Comparison of ENCODE assay signal across 27 cellular contexts in the genomic region with DNA sequence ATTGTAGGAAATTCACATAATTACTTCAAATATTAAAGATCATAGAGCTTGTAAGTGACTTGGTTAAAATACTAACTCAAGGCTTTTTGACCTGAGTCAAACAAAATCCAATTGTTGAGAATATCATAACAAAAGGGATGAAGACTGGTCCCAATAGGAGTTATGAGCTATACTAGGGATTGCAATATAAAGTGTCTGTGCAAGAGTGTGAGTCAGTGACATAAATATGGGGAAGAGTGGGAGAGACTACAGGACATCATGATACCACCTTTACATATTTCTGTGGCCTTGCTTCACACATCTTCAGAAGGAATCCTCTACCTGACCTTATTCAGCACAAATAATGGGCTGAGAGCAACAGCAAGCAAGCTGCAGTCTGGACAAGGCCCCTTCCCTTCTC.
DNase-seq lines count a peak whose midpoint lies in the region; ATAC-seq, FAIRE-seq and TF ChIP-seq lines count a peak whose summit lies in the region.
"Had no signal": no experiment of that assay in that cellular context is flagged by ENCODE, and none has a peak within 500 bp of the region (broad histone marks: within the 10 kb centered on the region; RNA-seq: fewer than 3 reads in every experiment).

No MANE protein-coding gene starts in this region.

- no peak for TF ChIP-seq RAD21 in H1 (IDR thresholded peaks at IDR 0.05 in 1 of 2, conservative IDR thresholded peaks at IDR 0.05 in 1 of 2; ENCODE audit: low read depth in 2 of 2, low read length in 2 of 2)

- H4K91ac ChIP-seq in H1 (replicated peaks; ENCODE audit: insufficient read length, low read length): no peak overlapping the region

- H3K4me1 ChIP-seq in mammary epithelial cell (ENCODE audit: insufficient read depth, low read length) (peaks cover 11% of the 10 kb centered on the region), H1 (replicated peaks in 1 of 4; ENCODE audit: control insufficient read depth in 3 of 4, insufficient read depth in 4 of 4, low read length in 3 of 4) (peaks cover 1 to 17% (median 12%) of the 10 kb centered on the region in 4 experiments; a peak in 5 of 7 replicates), keratinocyte (ENCODE audit: control insufficient read depth, extremely low read depth, insufficient read depth, low read length) (peaks cover 5% of the 10 kb centered on the region)
- H3K4me1 ChIP-seq: adrenal gland, right atrium auricular region, stomach, transverse colon had no signal

- no peak overlapping the region for H4K8ac ChIP-seq in H1 (ENCODE audit: extremely low read depth, insufficient read depth, low read length)

- DNase-seq in mammary epithelial cell (peak; percentile 79), MCF 10A (ENCODE audit: unreplicated experiment) (no peak), H1 (ENCODE audit: low read depth in 1 of 2, low spot score in 2 of 2) (no peak), keratinocyte (ENCODE audit: low read depth, low spot score) (no peak), KBM-7 (no peak), immature natural killer cell (no peak), left colon (no peak)
- DNase-seq: activated CD4-positive, CD25-positive, alpha-beta regulatory T cell treated with anti-CD3 and anti-CD28 coated beads, Interleukin-2, amount 50 U/mL, for 72 hours; activated CD8-positive, alpha-beta T cell treated with anti-CD3 and anti-CD28 coated beads, Interleukin-2, amount 10 ng/mL, durations not matched to agents 7 days and 5 days; activated naive CD4-positive, alpha-beta T cell; activated T-cell treated with anti-CD3 and anti-CD28 coated beads, Interleukin-2, amount 50 U/mL, for 1 hour; adrenal gland; COR-L47; DMS79 treated with DMSO at 0.1 percent for 48 hours; naive B cell; NCI-H187; NCI-H226; NCI-H82; SHP77; stomach; transverse colon had no signal

- no peak overlapping the region for H3K56ac ChIP-seq in H1 (replicated peaks; ENCODE audit: insufficient read length, low read depth, low read length)

- H3K4me1 Mint-ChIP-seq in MCF 10A (ENCODE audit: insufficient read depth, unreplicated experiment): no peaks in the 10 kb centered on the region
- no peaks in the 10 kb centered on the region for H3K4me1 Mint-ChIP-seq in immature natural killer cell
- H3K4me1 Mint-ChIP-seq: B cell had no signal

- no peak overlapping the region for H2AK5ac ChIP-seq in H1 (ENCODE audit: low read depth, low read length)

- H3K9me1 ChIP-seq in keratinocyte (ENCODE audit: control insufficient read depth, extremely low read depth, insufficient read depth, low read length): no peaks in the 10 kb centered on the region

- FAIRE-seq in H1 (lab: Jason Lieb, UNC) (peak; percentile 58), keratinocyte (lab: Jason Lieb, UNC) (peak; percentile 55)
- FAIRE-seq: GM12878 had no signal

- no peak overlapping the region for H3K9ac ChIP-seq in mammary epithelial cell (ENCODE audit: insufficient read depth, low read length)
- no peak overlapping the region for H3K9ac ChIP-seq in H1 (replicated peaks in 1 of 4; ENCODE audit: extremely low read depth in 1 of 4, low read depth in 3 of 4, low read length in 3 of 4)
- no peak overlapping the region for H3K9ac ChIP-seq in keratinocyte (ENCODE audit: control insufficient read depth, extremely low read depth, insufficient read depth, low read length)

- H2AFZ ChIP-seq in mammary epithelial cell (ENCODE audit: low read depth, low read length): peak overlapping the region; percentile 10
- H2AFZ ChIP-seq in H1 (ENCODE audit: low read length): no peak overlapping the region
- no peak overlapping the region for H2AFZ ChIP-seq in keratinocyte (ENCODE audit: control insufficient read depth, low read length)

- no peaks in the 10 kb centered on the region for H3K79me2 ChIP-seq in mammary epithelial cell (ENCODE audit: insufficient read depth, low read length)
- H3K79me2 ChIP-seq in H1 (ENCODE audit: control insufficient read depth in 1 of 2, insufficient read depth in 2 of 2, low read length in 2 of 2): no peaks in the 10 kb centered on the region
- H3K79me2 ChIP-seq in keratinocyte (ENCODE audit: control insufficient read depth, insufficient read depth, low read length): no peaks in the 10 kb centered on the region

- ATAC-seq in GM19463 (IDR thresholded peaks at IDR 0.05; ENCODE audit: unreplicated experiment) (no peak), left colon (no peak)
- ATAC-seq: activated CD8-positive, alpha-beta T cell treated with anti-CD3 and anti-CD28 coated beads, Interleukin-2, amount 10 ng/mL, durations not matched to agents 7 days and 5 days; GM12878 had no signal

- TF ChIP-seq EP300 in H1 (IDR thresholded peaks at IDR 0.05; ENCODE audit: borderline replicate concordance in 1 of 2, low read depth in 2 of 2, low read length in 2 of 2): no peak

- H3K36me3 ChIP-seq in mammary epithelial cell (ENCODE audit: insufficient read depth, low read length) (no peaks in the 10 kb centered on the region), H1 (ENCODE audit: control insufficient read depth in 2 of 4, insufficient read depth in 4 of 4, low read length in 3 of 4) (no peaks in the 10 kb centered on the region), keratinocyte (ENCODE audit: control insufficient read depth in 2 of 2, extremely low read depth in 1 of 2, insufficient read depth in 2 of 2, low read length in 2 of 2) (no peaks in the 10 kb centered on the region)
- H3K36me3 ChIP-seq: adrenal gland, cardiac muscle cell, right atrium auricular region, stomach, transverse colon had no signal

- no TSS peak for BruUV-seq in mammary epithelial cell (replicated peaks; lab: Mats Ljungman, UMichigan)
- no TSS peak for BruUV-seq in MCF 10A (replicated peaks; lab: Mats Ljungman, UMichigan)

- H3K79me1 ChIP-seq in H1 (ENCODE audit: low read depth, low read length): no peaks in the 10 kb centered on the region

- H3K9me3 ChIP-seq in mammary epithelial cell (replicated peaks; ENCODE audit: insufficient read depth, low read length) (no peaks in the 10 kb centered on the region), H1 (ENCODE audit: insufficient read depth in 2 of 2, low read depth in 1 of 2, low read length in 1 of 2) (no peaks in the 10 kb centered on the region), keratinocyte (ENCODE audit: control insufficient read depth, low read depth, low read length) (no peaks in the 10 kb centered on the region)
- H3K9me3 ChIP-seq: adrenal gland, right atrium auricular region, stomach, transverse colon had no signal

- peak overlapping the region; percentile 40 for H2BK120ac ChIP-seq in H1 (replicated peaks; ENCODE audit: low read depth, low read length)

- no peaks in the 10 kb centered on the region for H3K27me3 Mint-ChIP-seq in MCF 10A (ENCODE audit: insufficient read depth, unreplicated experiment)
- peaks cover 0 to 6% (median 2%) of the 10 kb centered on the region in 3 donors for H3K27me3 Mint-ChIP-seq in immature natural killer cell (ENCODE audit: low read depth in 3 of 3)
- H3K27me3 Mint-ChIP-seq: dendritic cell treated with granulocyte-macrophage colony-stimulating factor and Interleukin-4, amounts not matched to agents 40 ng/mL and 50 ng/mL, for 4 days had no signal

- no peak overlapping the region for H3K4me3 ChIP-seq in mammary epithelial cell (replicated peaks in 1 of 3; ENCODE audit: insufficient read depth in 1 of 3, low read depth in 2 of 3, low read length in 3 of 3)
- H3K4me3 ChIP-seq in H1 (ENCODE audit: extremely low read depth in 1 of 4, insufficient read depth in 2 of 4, low read depth in 3 of 4, low read length in 4 of 4): no peak overlapping the region
- H3K4me3 ChIP-seq in keratinocyte (ENCODE audit: control insufficient read depth in 2 of 3, extremely low read depth in 1 of 3, insufficient read depth in 2 of 3, low read depth in 1 of 3, low read length in 3 of 3): no peak overlapping the region
- H3K4me3 ChIP-seq: adrenal gland, cardiac muscle cell, GM12878, right atrium auricular region, stomach, transverse colon had no signal

- H3K27me3 ChIP-seq in mammary epithelial cell (ENCODE audit: insufficient read depth, low read length): no peaks in the 10 kb centered on the region
- no peaks in the 10 kb centered on the region for H3K27me3 ChIP-seq in H1 (replicated peaks in 1 of 4; ENCODE audit: control insufficient read depth in 3 of 4, extremely low read depth in 1 of 4, insufficient read depth in 3 of 4, low read length in 3 of 4)
- no peaks in the 10 kb centered on the region for H3K27me3 ChIP-seq in keratinocyte (ENCODE audit: control insufficient read depth, extremely low read depth, insufficient read depth, low read length)
- H3K27me3 ChIP-seq: adrenal gland, cardiac muscle cell, right atrium auricular region, stomach, transverse colon had no signal

- no peak overlapping the region for H3K14ac ChIP-seq in H1 (ENCODE audit: insufficient read length)

- 0 out of 2 replicates have a peak overlapping the region, but pooled peaks have one; percentile 24 for H2BK15ac ChIP-seq in H1 (ENCODE audit: low read length)

- H3K23me2 ChIP-seq in H1 (ENCODE audit: low read depth, low read length): no peaks in the 10 kb centered on the region; the same call in 1 of the 2 replicates

- no peak overlapping the region for H3K4ac ChIP-seq in H1 (replicated peaks; ENCODE audit: insufficient read length, low read depth, low read length)

- H4K20me1 ChIP-seq in mammary epithelial cell (ENCODE audit: insufficient read depth, low read length) (no peaks in the 10 kb centered on the region), H1 (replicated peaks in 1 of 2; ENCODE audit: control insufficient read depth in 1 of 2, insufficient read depth in 2 of 2, low read length in 2 of 2) (no peaks in the 10 kb centered on the region), keratinocyte (ENCODE audit: control insufficient read depth, extremely low read depth, insufficient read depth, low read length) (no peaks in the 10 kb centered on the region)

- H4K5ac ChIP-seq in H1 (ENCODE audit: insufficient read length, low read depth, low read length): no peak overlapping the region

- in situ Hi-C loops in mammary epithelial cell (cut with MboI; ENCODE audit: low sequenced_read_pairs in 2 of 2) (no loop called here), KBM-7 (cut with MboI; ENCODE audit: low pct_unique_long_range_greater_than_20kb, low sequenced_read_pairs) (no loop called here)

- CTCF ChIA-PET in mammary epithelial cell (lab: Charles Lee; ENCODE audit: low non-redundant PET) (interaction anchor here (0.6 kb wide), 1 partner anchor 23 kb away, joined by 3 read pairs; no protein-coding TSS in a partner anchor), MCF 10A (lab: Yijun Ruan, JAX) (interaction anchor here (0.9 kb wide), 1 partner anchor 27 kb away, joined by 4 read pairs; no protein-coding TSS in a partner anchor), H1 (lab: Charles Lee; ENCODE audit: partially characterized antibody) (interaction anchor here (0.8 to 2.2 kb wide), 3 partner anchors 9 to 465 kb away, joined by 3 to 8 read pairs (median 5); no protein-coding TSS in a partner anchor)

- no peak for TF ChIP-seq POLR2A in H1 (IDR thresholded peaks at IDR 0.05; ENCODE audit: control extremely low read depth in 1 of 2, low read depth in 2 of 2, low read length in 2 of 2)

- H3K23ac ChIP-seq in H1 (ENCODE audit: insufficient read length): no peak overlapping the region

- H3K18ac ChIP-seq in H1 (ENCODE audit: extremely low read depth, low read length): no peak overlapping the region

- H3K9me3 Mint-ChIP-seq in MCF 10A (ENCODE audit: unreplicated experiment) (peaks cover 5% of the 10 kb centered on the region), immature natural killer cell (peaks cover 0 to 2% (median 0%) of the 10 kb centered on the region in 6 donors)
- H3K9me3 Mint-ChIP-seq: dendritic cell treated with granulocyte-macrophage colony-stimulating factor and Interleukin-4, amounts not matched to agents 40 ng/mL and 50 ng/mL, for 4 days had no signal

- H3K27ac ChIP-seq in mammary epithelial cell (ENCODE audit: insufficient read depth, low read depth, low read length): no peak overlapping the region
- H3K27ac ChIP-seq in H1 (ENCODE audit: low read depth, low read length): no peak overlapping the region
- H3K27ac ChIP-seq in keratinocyte (ENCODE audit: control insufficient read depth, insufficient read depth, low read length): no peak overlapping the region
- H3K27ac ChIP-seq: adrenal gland, cardiac muscle cell, right atrium auricular region, stomach, transverse colon had no signal

- intact Hi-C loops in mammary epithelial cell (cut with micrococcal nuclease): no loop called here
- intact Hi-C loops in MCF 10A (cut with micrococcal nuclease): no loop called here
- intact Hi-C loops in left colon (cut with DNase I, micrococcal nuclease): no loop called here

- POLR2A ChIA-PET in MCF 10A (lab: Yijun Ruan, JAX): no interaction called here
- POLR2A ChIA-PET in H1 (lab: Charles Lee; ENCODE audit: partially characterized antibody): no interaction called here

- TF ChIP-seq CTCF in mammary epithelial cell (conservative IDR thresholded peaks at IDR 0.05 in 1 of 2, IDR thresholded peaks at IDR 0.05 in 1 of 2; ENCODE audit: extremely low read depth in 1 of 2, insufficient read depth in 1 of 2, low read depth in 1 of 2, low read length in 2 of 2) (no peak), MCF 10A (IDR thresholded peaks at IDR 0.05; ENCODE audit: unreplicated experiment) (no peak), H1 (IDR thresholded peaks at IDR 0.05; ENCODE audit: control extremely low read depth in 1 of 3, insufficient read depth in 1 of 3, low read depth in 1 of 3, low read length in 3 of 3) (no peak), keratinocyte (optimal IDR thresholded peaks at IDR 0.05 in 1 of 3, IDR thresholded peaks at IDR 0.05 in 1 of 3, conservative IDR thresholded peaks at IDR 0.05 in 1 of 3; ENCODE audit: extremely low read depth in 1 of 3, insufficient read depth in 2 of 3, low read length in 3 of 3) (no peak)

- 0 out of 2 replicates have a peak overlapping the region, but pooled peaks have one; percentile 69 for H2BK12ac ChIP-seq in H1 (ENCODE audit: low read depth, low read length)

- H2BK20ac ChIP-seq in H1 (ENCODE audit: low read length): peak overlapping the region; percentile 89

- H3K27ac Mint-ChIP-seq in MCF 10A (ENCODE audit: low read depth, unreplicated experiment): no peak overlapping the region
- no peak overlapping the region for H3K27ac Mint-ChIP-seq in immature natural killer cell
- H3K27ac Mint-ChIP-seq: activated CD8-positive, alpha-beta T cell treated with anti-CD3 and anti-CD28 coated beads, Interleukin-2, amount 10 ng/mL, durations not matched to agents 7 days and 5 days; B cell; dendritic cell treated with granulocyte-macrophage colony-stimulating factor and Interleukin-4, amounts not matched to agents 40 ng/mL and 50 ng/mL, for 4 days had no signal

- no peak overlapping the region for H3K4me3 Mint-ChIP-seq in MCF 10A (ENCODE audit: unreplicated experiment)
- H3K4me3 Mint-ChIP-seq in immature natural killer cell: no peak overlapping the region
- H3K4me3 Mint-ChIP-seq: activated CD8-positive, alpha-beta T cell treated with anti-CD3 and anti-CD28 coated beads, Interleukin-2, amount 10 ng/mL, durations not matched to agents 7 days and 5 days; B cell; dendritic cell treated with granulocyte-macrophage colony-stimulating factor and Interleukin-4, amounts not matched to agents 40 ng/mL and 50 ng/mL, for 4 days; naive B cell had no signal

- no peak overlapping the region for H2BK5ac ChIP-seq in H1 (ENCODE audit: low read depth, low read length)

- H3K4me2 ChIP-seq in mammary epithelial cell (ENCODE audit: insufficient read depth, low read depth, low read length): peak overlapping the region; percentile 2
- 0 out of 4 replicates have a peak overlapping the region, but pooled peaks of 1 of the 2 experiments have one; percentile 57 for H3K4me2 ChIP-seq in H1 (ENCODE audit: insufficient read depth in 1 of 2, low read depth in 2 of 2, low read length in 2 of 2)
- H3K4me2 ChIP-seq in keratinocyte (ENCODE audit: control insufficient read depth, extremely low read depth, insufficient read depth, low read depth, low read length): no peak overlapping the region

- dilution Hi-C loops in mammary epithelial cell (cut with HindIII; ENCODE audit: low sequenced_read_pairs) (no loop called here), keratinocyte (cut with MboI; ENCODE audit: extremely low pct_ligation_motif_present, low sequenced_read_pairs) (no loop called here)

- no peaks in the 10 kb centered on the region for H3K36me3 Mint-ChIP-seq in MCF 10A (ENCODE audit: insufficient read depth, unreplicated experiment)
- H3K36me3 Mint-ChIP-seq in immature natural killer cell: no peaks in the 10 kb centered on the region
- H3K36me3 Mint-ChIP-seq: naive B cell had no signal
